In genomic region chr13:80533175-80533574, GRCh38 we compare ENCODE assay signal across 28 cellular contexts.
"Had no signal": no experiment of that assay in that cellular context is flagged by ENCODE, and none has a peak within 500 bp of the region (broad histone marks: within the 10 kb centered on the region; RNA-seq: fewer than 3 reads in every experiment).

No MANE protein-coding gene starts in this region.

- H3K36me3 ChIP-seq: colonic mucosa, esophagus muscularis mucosa, esophagus squamous epithelium, gastrocnemius medialis, gastroesophageal sphincter, heart left ventricle, heart right ventricle had no signal

- H3K9me3 ChIP-seq: colonic mucosa had no signal

- H3K4me1 ChIP-seq: colonic mucosa, esophagus muscularis mucosa, esophagus squamous epithelium, foreskin keratinocyte, gastrocnemius medialis, gastroesophageal sphincter, heart right ventricle had no signal

- ATAC-seq: effector memory CD8-positive, alpha-beta T cell; esophagus mucosa; foreskin keratinocyte; gastrocnemius medialis; gastroesophageal sphincter; heart left ventricle; heart right ventricle had no signal

- DNase-seq: colonic mucosa; cortex of kidney; dermis blood vessel endothelial cell; dorsolateral prefrontal cortex; effector CD4-positive, alpha-beta T cell; effector CD8-positive, alpha-beta T cell; effector memory CD4-positive, alpha-beta T cell; effector memory CD8-positive, alpha-beta T cell; endodermal cell; erythroblast; esophagus squamous epithelium; foreskin fibroblast; foreskin keratinocyte; foreskin melanocyte; gastrocnemius medialis; glutamatergic neuron; head of caudate nucleus; heart left ventricle; heart right ventricle had no signal

- H3K4me3 ChIP-seq: colonic mucosa, coronary artery, dorsolateral prefrontal cortex, esophagus muscularis mucosa, esophagus squamous epithelium, gastrocnemius medialis, gastroesophageal sphincter, heart left ventricle, heart right ventricle had no signal

- H3K27me3 ChIP-seq: colonic mucosa, dorsolateral prefrontal cortex, esophagus muscularis mucosa, esophagus squamous epithelium, foreskin keratinocyte, gastrocnemius medialis, gastroesophageal sphincter, heart left ventricle, heart right ventricle had no signal

- FAIRE-seq: colon, endometrium, endothelial cell of umbilical vein, frontal cortex had no signal

- H3K27ac ChIP-seq: colonic mucosa, coronary artery, dorsolateral prefrontal cortex, epithelial cell of prostate, esophagus muscularis mucosa, esophagus squamous epithelium, foreskin keratinocyte, gastrocnemius medialis, gastroesophageal sphincter, heart left ventricle, heart right ventricle had no signal
